In genomic region chr11:104159356-104159755, GRCh38 we compare ENCODE assay signal across 23 cellular contexts. TPM values are rescaled to one million over a fixed set of nuclear protein-coding genes. Genes with fewer than 3 reads are reported as not detected.
A peak's percentile ranks its signal among the peaks of the same experiment; 100 is the strongest.
DNase-seq lines count a peak whose midpoint lies in the region; ATAC-seq, FAIRE-seq and TF ChIP-seq lines count a peak whose summit lies in the region.
"Had no signal": no experiment of that assay in that cellular context is flagged by ENCODE, and none has a peak within 500 bp of the region (broad histone marks: within the 10 kb centered on the region; RNA-seq: fewer than 3 reads in every experiment).

No MANE protein-coding gene starts in this region.

- no peak for TF ChIP-seq POLR2A in A549 (IDR thresholded peaks at IDR 0.05; ENCODE audit: low read length)

- H3K4me3 ChIP-seq in A549 (no peak overlapping the region), Karpas-422 (ENCODE audit: low read length) (peak overlapping the region; percentile 88), adipocyte (ENCODE audit: low read length) (no peak overlapping the region), BE2C (ENCODE audit: low read depth, low read length) (no peak overlapping the region)
- H3K4me3 ChIP-seq: GM23248, HAP-1, Peyer's patch had no signal

- FAIRE-seq in A549 (lab: Jason Lieb, UNC), result no peak
- FAIRE-seq: G401.6, GM19239, HTR-8/SVneo had no signal

- H3K36me3 ChIP-seq in Karpas-422 (ENCODE audit: insufficient read depth, low read length), result peaks cover 50% of the 10 kb centered on the region
- H3K36me3 ChIP-seq in adipocyte (ENCODE audit: control insufficient read depth, insufficient read depth, low read length, severe bottlenecking), result peaks cover 7% of the 10 kb centered on the region
- no peaks in the 10 kb centered on the region for H3K36me3 ChIP-seq in BE2C
- H3K36me3 ChIP-seq: HAP-1, Peyer's patch had no signal

- WGBS in A549 (ENCODE audit: missing lambda C conversion rate), result 94% methylated on average over 1 of the region's 1 CpG

- no peak for TF ChIP-seq CTCF in A549 (IDR thresholded peaks at IDR 0.05)
- TF ChIP-seq CTCF in BE2C (IDR thresholded peaks at IDR 0.05; ENCODE audit: low read depth, low read length), result no peak

- peaks cover 94% of the 10 kb centered on the region for H3K79me2 ChIP-seq in Karpas-422 (ENCODE audit: low read length)

- H3K4me1 ChIP-seq in A549 (peaks cover 36% of the 10 kb centered on the region), Karpas-422 (ENCODE audit: low read length) (peaks cover 80% of the 10 kb centered on the region), adipocyte (ENCODE audit: control insufficient read depth, insufficient read depth, low read length) (peaks cover 22% of the 10 kb centered on the region), BE2C (no peaks in the 10 kb centered on the region)
- H3K4me1 ChIP-seq: HAP-1 had no signal

- no peak for TF ChIP-seq RAD21 in A549 (conservative IDR thresholded peaks at IDR 0.05 in 1 of 2, IDR thresholded peaks at IDR 0.05 in 1 of 2)

- H3K4me2 ChIP-seq in A549 (peak overlapping the region; percentile 19; the same call in 1 of the 3 replicates), Karpas-422 (ENCODE audit: low read depth, low read length, poor library complexity, severe bottlenecking) (peak overlapping the region; percentile 73)

- H3K9me2 ChIP-seq in Karpas-422 (replicated peaks; ENCODE audit: insufficient read depth, low read length), result no peaks in the 10 kb centered on the region

- ATAC-seq in A549, result no peak

- TF ChIP-seq EP300 in A549 (IDR thresholded peaks at IDR 0.05), result no peak

- POLR2A ChIA-PET in A549 (lab: Yijun Ruan, JAX), result no interaction called here

- H3K9me3 ChIP-seq in A549, result no peaks in the 10 kb centered on the region
- H3K9me3 ChIP-seq in Karpas-422 (ENCODE audit: low read length), result no peaks in the 10 kb centered on the region
- no peaks in the 10 kb centered on the region for H3K9me3 ChIP-seq in adipocyte (ENCODE audit: control insufficient read depth, low read length)
- no peaks in the 10 kb centered on the region for H3K9me3 ChIP-seq in BE2C
- H3K9me3 ChIP-seq: HAP-1, Peyer's patch had no signal

- CTCF ChIA-PET in A549 (lab: Yijun Ruan, JAX), result no interaction called here

- peaks cover 25% of the 10 kb centered on the region for H4K20me1 ChIP-seq in Karpas-422 (ENCODE audit: insufficient read depth, low read depth, low read length)

- H3K27ac ChIP-seq in A549 (no peak overlapping the region), Karpas-422 (ENCODE audit: low read length) (peak overlapping the region; percentile 84)
- H3K27ac ChIP-seq: GM23248, Peyer's patch had no signal

- H3K9ac ChIP-seq in Karpas-422 (ENCODE audit: low read length) (peak overlapping the region; percentile 87), adipocyte (ENCODE audit: low read length) (no peak overlapping the region)
- H3K9ac ChIP-seq: GM23248 had no signal

- DNase-seq in A549 (ENCODE audit: low read depth in 1 of 2, low spot score in 1 of 2), result no peak
- DNase-seq in Karpas-422, result peak; percentile 73
- DNase-seq in adipocyte (ENCODE audit: low read depth), result peak; percentile 30
- peak; percentile 2 for DNase-seq in fibroblast of peridontal ligament (ENCODE audit: extremely low read depth)
- DNase-seq in AML-193 (lab: John Stamatoyannopoulos, UW), result no peak
- DNase-seq in BE2C, result no peak
- DNase-seq in activated T-cell treated with anti-CD3 and anti-CD28 coated beads, Interleukin-2, amount 50 U/mL, for 1 hour, result no peak
- DNase-seq in MV-4-11 (lab: John Stamatoyannopoulos, UW), result no peak
- DNase-seq: C1 segment of cervical spinal cord; CD8-positive, alpha-beta memory T cell; DMS79; GM23248; NCI-H1105 treated with DMSO at 0.1 percent for 48 hours; NCI-H1694 treated with DMSO at 0.1 percent for 48 hours; NCI-H2107; NCI-H345; NCI-H524 treated with DMSO at 0.1 percent for 48 hours; Peyer's patch; SW 1271 had no signal

- H2AFZ ChIP-seq in Karpas-422 (ENCODE audit: low read length), result no peak overlapping the region
- H2AFZ ChIP-seq: GM23248 had no signal

- no peaks in the 10 kb centered on the region for H3K27me3 ChIP-seq in Karpas-422 (ENCODE audit: low read length)
- H3K27me3 ChIP-seq in adipocyte (replicated peaks; ENCODE audit: control insufficient read depth, insufficient read depth, low read length), result no peaks in the 10 kb centered on the region
- H3K27me3 ChIP-seq in BE2C, result no peaks in the 10 kb centered on the region
- H3K27me3 ChIP-seq: Peyer's patch had no signal

TF ChIP-seq in A549, 52 proteins besides CTCF, POLR2A, EP300 and RAD21:
- no peak for TF ChIP-seq MAX (IDR thresholded peaks at IDR 0.05)
- TF ChIP-seq CBX8 (IDR thresholded peaks at IDR 0.05), result no peak
- TF ChIP-seq HOXB13 (CRISPR knock-in tag; IDR thresholded peaks at IDR 0.05; ENCODE audit: low read depth), result no peak
- no peak for TF ChIP-seq HEYL (CRISPR knock-in tag; IDR thresholded peaks at IDR 0.05)
- no peak for TF ChIP-seq HOXB5 (CRISPR knock-in tag; IDR thresholded peaks at IDR 0.05)
- TF ChIP-seq ELK1 (IDR thresholded peaks at IDR 0.05; ENCODE audit: low read depth, low read length), result no peak
- no peak for TF ChIP-seq CHD4 (IDR thresholded peaks at IDR 0.05; ENCODE audit: borderline replicate concordance)
- TF ChIP-seq PHF8 (IDR thresholded peaks at IDR 0.05; ENCODE audit: borderline replicate concordance, low read depth), result no peak
- TF ChIP-seq ZC3H11A (IDR thresholded peaks at IDR 0.05), result no peak
- no peak for TF ChIP-seq CEBPB (IDR thresholded peaks at IDR 0.05)
- TF ChIP-seq KDM5A (IDR thresholded peaks at IDR 0.05), result no peak
- no peak for TF ChIP-seq KDM1A (IDR thresholded peaks at IDR 0.05; ENCODE audit: low read depth)

RNA-seq across cellular contexts. Expression of gene PDGFD, which starts 4.6 kb away (rescaled TPM):
- polyA plus RNA-seq in A549 (2011; rRNA removed) (29.7 TPM in 2 replicates), A549 (2017; fragmentation: RNase III; extraction: RNeasy Plus Mini Kit Qiagen cat#74134 plus additional on column Dnase treatment) (10.6 to 12.9 TPM (median 11.1 TPM) in 3 replicates)
- polyA plus RNA-seq in A549 (2012; cell fraction: cytosol; rRNA removed), result 5.4 and 7.3 TPM in 2 replicates
- polyA plus RNA-seq in A549 (2012; cell fraction: nucleus; rRNA removed), result 4.6 and 5.4 TPM in 2 replicates
- polyA minus RNA-seq in A549 (2011; rRNA and poly(A)+ RNA removed), result 11.2 and 11.9 TPM in 2 replicates
- total RNA-seq in Karpas-422 (2014; rRNA removed; shearing (Covaris generic); ENCODE audit: low replicate concordance), result 205 and 360 TPM in 2 replicates
- 1.5 TPM for polyA plus RNA-seq in BE2C (2012; ENCODE audit: insufficient read depth, insufficient read length, low read depth)

Comparison
In these comparisons a context has a peak if more than half of its experiments do, and no peak if none do; other contexts are left out.
1. DNase-seq: peak in Karpas-422 (single experiment), adipocyte (single experiment) and fibroblast of peridontal ligament (single experiment); none in A549 (0 of 2), AML-193 (0 of 2), BE2C (single experiment), activated T-cell treated with anti-CD3 and anti-CD28 coated beads, Interleukin-2, amount 50 U/mL, for 1 hour (single experiment) and MV-4-11 (single experiment).